ENCODE assay signal across 1 cellular context in genomic region chr1:30011970-30012369, GRCh38.
TF ChIP-seq lines count a peak whose summit lies in the region.

No MANE protein-coding gene starts in this region.

TF ChIP-seq in GM23338, 12 proteins besides CTCF, POLR2A, EP300 and RAD21 (continued from another document):
- TF ChIP-seq ZNF462 (CRISPR knock-in tag; IDR thresholded peaks at IDR 0.05) (no peak), POLR2AphosphoS5 (IDR thresholded peaks at IDR 0.05; ENCODE audit: low read depth) (no peak)
